ENCODE assay signal across 11 cellular contexts in genomic region chr11:65115361-65116082, GRCh38. TPM values are rescaled to one million over a fixed set of nuclear protein-coding genes. Genes with fewer than 3 reads are reported as not detected.
DNase-seq lines count a peak whose midpoint lies in the region; ATAC-seq and TF ChIP-seq lines count a peak whose summit lies in the region.
"Had no signal": no experiment of that assay in that cellular context is flagged by ENCODE, and none has a peak within 500 bp of the region (broad histone marks: within the 10 kb centered on the region; RNA-seq: fewer than 3 reads in every experiment).

No MANE protein-coding gene starts in this region.

- no peaks in the 10 kb centered on the region for H3K9me3 Mint-ChIP-seq in activated T-helper 1 cell treated with anti-CD3 and anti-CD28 coated beads, Interleukin-12 subunit alpha, Interleukin-12 subunit beta, Interleukin-2, Interleukin-4 antibody, amounts not matched to agents 30 ng/mL and 10 ng/mL and 1 ng/mL, durations not matched to agents 14 hours and 24 hours and 36 hours

- ATAC-seq in Right ventricle myocardium inferior (no peak), mucosa of descending colon (no peak), HG03095 (IDR thresholded peaks at IDR 0.05; ENCODE audit: unreplicated experiment) (no peak)
- ATAC-seq: gastroesophageal sphincter had no signal

- peak overlapping the region; percentile 40 for H3K27ac Mint-ChIP-seq in activated T-helper 1 cell treated with anti-CD3 and anti-CD28 coated beads, Interleukin-12 subunit alpha, Interleukin-12 subunit beta, Interleukin-2, Interleukin-4 antibody, amounts not matched to agents 30 ng/mL and 10 ng/mL and 1 ng/mL, durations not matched to agents 14 hours and 24 hours and 36 hours

- peak overlapping the region; percentile 96 for H3K4me3 ChIP-seq in left ventricle myocardium inferior
- no peak overlapping the region for H3K4me3 ChIP-seq in mucosa of descending colon
- H3K4me3 ChIP-seq: SJCRH30 had no signal

- H3K4me3 Mint-ChIP-seq in activated T-helper 1 cell treated with anti-CD3 and anti-CD28 coated beads, Interleukin-12 subunit alpha, Interleukin-12 subunit beta, Interleukin-2, Interleukin-4 antibody, amounts not matched to agents 30 ng/mL and 10 ng/mL and 1 ng/mL, durations not matched to agents 14 hours and 24 hours and 36 hours: peak overlapping the region; percentile 90

- H3K36me3 Mint-ChIP-seq in activated T-helper 1 cell treated with anti-CD3 and anti-CD28 coated beads, Interleukin-12 subunit alpha, Interleukin-12 subunit beta, Interleukin-2, Interleukin-4 antibody, amounts not matched to agents 30 ng/mL and 10 ng/mL and 1 ng/mL, durations not matched to agents 14 hours and 24 hours and 36 hours (ENCODE audit: low read depth): peaks cover 31% of the 10 kb centered on the region

- no peak for DNase-seq in left ventricle myocardium inferior
- no peak for DNase-seq in Right ventricle myocardium inferior (ENCODE audit: missing footprints)
- DNase-seq in activated T-helper 1 cell treated with anti-CD3 and anti-CD28 coated beads, Interleukin-12 subunit alpha, Interleukin-12 subunit beta, Interleukin-2, Interleukin-4 antibody, amounts not matched to agents 30 ng/mL and 10 ng/mL and 1 ng/mL, durations not matched to agents 14 hours and 24 hours and 36 hours (ENCODE audit: low spot score): no peak
- peak in 2 of 3 donors; percentile 33 to 60 for DNase-seq in mucosa of descending colon
- no peak for DNase-seq in NCI-H82 treated with DMSO at 0.1 percent for 48 hours (lab: John Stamatoyannopoulos, UW; ENCODE audit: unreplicated experiment)
- DNase-seq in stimulated activated CD4-positive, alpha-beta T cell treated with anti-CD3 and anti-CD28 coated beads, Interleukin-4, amount 100 ng/mL, for 1 hour: no peak
- DNase-seq in EL: no peak
- DNase-seq: NCI-H187 treated with DMSO at 0.1 percent for 48 hours, SJCRH30 had no signal

- peaks cover 51% of the 10 kb centered on the region for H3K4me1 Mint-ChIP-seq in activated T-helper 1 cell treated with anti-CD3 and anti-CD28 coated beads, Interleukin-12 subunit alpha, Interleukin-12 subunit beta, Interleukin-2, Interleukin-4 antibody, amounts not matched to agents 30 ng/mL and 10 ng/mL and 1 ng/mL, durations not matched to agents 14 hours and 24 hours and 36 hours (ENCODE audit: low read depth)

- no peak overlapping the region for H3K27ac ChIP-seq in left ventricle myocardium inferior (replicated peaks)
- H3K27ac ChIP-seq: SJCRH30 had no signal

- peaks cover 2% of the 10 kb centered on the region for H3K27me3 Mint-ChIP-seq in activated T-helper 1 cell treated with anti-CD3 and anti-CD28 coated beads, Interleukin-12 subunit alpha, Interleukin-12 subunit beta, Interleukin-2, Interleukin-4 antibody, amounts not matched to agents 30 ng/mL and 10 ng/mL and 1 ng/mL, durations not matched to agents 14 hours and 24 hours and 36 hours (ENCODE audit: insufficient read depth)

- intact Hi-C loops in left ventricle myocardium inferior (cut with micrococcal nuclease): no loop called here
- intact Hi-C loops in Right ventricle myocardium inferior (cut with DNase I): no loop called here
- intact Hi-C loops in activated T-helper 1 cell treated with anti-CD3 and anti-CD28 coated beads, Interleukin-12 subunit alpha, Interleukin-12 subunit beta, Interleukin-2, Interleukin-4 antibody, amounts not matched to agents 30 ng/mL and 10 ng/mL and 1 ng/mL, durations not matched to agents 14 hours and 24 hours and 36 hours (cut with micrococcal nuclease): loop anchor here (2.0 to 10.0 kb wide), 2 partner anchors 339 to 499 kb away; partner anchors contain the start of genes MAP3K11 and PCNX3
- intact Hi-C loops in mucosa of descending colon (cut with DNase I, micrococcal nuclease): no loop called here

- H3K27me3 ChIP-seq in left ventricle myocardium inferior (ENCODE audit: low read depth): no peaks in the 10 kb centered on the region
- H3K27me3 ChIP-seq: gastroesophageal sphincter, SJCRH30 had no signal

- H3K4me1 ChIP-seq in left ventricle myocardium inferior: peaks cover 79% of the 10 kb centered on the region
- H3K4me1 ChIP-seq in mucosa of descending colon (ENCODE audit: low read depth): peaks cover 33% of the 10 kb centered on the region

- peaks cover 40% of the 10 kb centered on the region for H3K36me3 ChIP-seq in left ventricle myocardium inferior
- H3K36me3 ChIP-seq in mucosa of descending colon (ENCODE audit: low read depth): peaks cover 4% of the 10 kb centered on the region

- TF ChIP-seq CTCF in left ventricle myocardium inferior (IDR thresholded peaks at IDR 0.05; ENCODE audit: borderline replicate concordance): no peak
- TF ChIP-seq CTCF in mucosa of descending colon (IDR thresholded peaks at IDR 0.05): no peak

- H3K9me3 ChIP-seq in left ventricle myocardium inferior (replicated peaks): no peaks in the 10 kb centered on the region
- no peaks in the 10 kb centered on the region for H3K9me3 ChIP-seq in mucosa of descending colon
- H3K9me3 ChIP-seq: gastroesophageal sphincter, SJCRH30 had no signal

RNA-seq across cellular contexts. Expression of gene ZNHIT2, which starts 2.0 kb away (rescaled TPM):
- total RNA-seq in left ventricle myocardium inferior (6.1 TPM), Right ventricle myocardium inferior (5.8 TPM), mucosa of descending colon (1 to 10 TPM; 5.1 to 8.3 (median 6.0) TPM)
- 20.8 and 22.1 TPM in 2 replicates for total RNA-seq in activated T-helper 1 cell treated with anti-CD3 and anti-CD28 coated beads, Interleukin-12 subunit alpha, Interleukin-12 subunit beta, Interleukin-2, Interleukin-4 antibody, amounts not matched to agents 30 ng/mL and 10 ng/mL and 1 ng/mL, durations not matched to agents 14 hours and 24 hours and 36 hours

RNA-seq across cellular contexts. Expression of gene TM7SF2, which starts 3.9 kb away (rescaled TPM):
- total RNA-seq in left ventricle myocardium inferior (56.7 TPM), Right ventricle myocardium inferior (53.1 TPM), mucosa of descending colon (10 to 100 TPM; 13.1 to 25.7 (median 23.6) TPM)
- 32.2 and 32.8 TPM in 2 replicates for total RNA-seq in activated T-helper 1 cell treated with anti-CD3 and anti-CD28 coated beads, Interleukin-12 subunit alpha, Interleukin-12 subunit beta, Interleukin-2, Interleukin-4 antibody, amounts not matched to agents 30 ng/mL and 10 ng/mL and 1 ng/mL, durations not matched to agents 14 hours and 24 hours and 36 hours

RNA-seq across cellular contexts. Expression of gene FAU, which starts 6.4 kb away (rescaled TPM):
- total RNA-seq in left ventricle myocardium inferior (629 TPM), Right ventricle myocardium inferior (714 TPM), mucosa of descending colon (100 to 1,000 TPM; 680 to 873 (median 705) TPM)
- 1,004 and 1,020 TPM in 2 replicates for total RNA-seq in activated T-helper 1 cell treated with anti-CD3 and anti-CD28 coated beads, Interleukin-12 subunit alpha, Interleukin-12 subunit beta, Interleukin-2, Interleukin-4 antibody, amounts not matched to agents 30 ng/mL and 10 ng/mL and 1 ng/mL, durations not matched to agents 14 hours and 24 hours and 36 hours

RNA-seq across cellular contexts. Expression of gene MRPL49, which starts 6.6 kb away (rescaled TPM):
- total RNA-seq in left ventricle myocardium inferior (32.1 TPM), Right ventricle myocardium inferior (35.8 TPM), mucosa of descending colon (10 to 100 TPM; 42.6 to 48.5 (median 45.4) TPM)
- 76.0 and 76.4 TPM in 2 replicates for total RNA-seq in activated T-helper 1 cell treated with anti-CD3 and anti-CD28 coated beads, Interleukin-12 subunit alpha, Interleukin-12 subunit beta, Interleukin-2, Interleukin-4 antibody, amounts not matched to agents 30 ng/mL and 10 ng/mL and 1 ng/mL, durations not matched to agents 14 hours and 24 hours and 36 hours

RNA-seq across cellular contexts. Expression of gene SYVN1, which starts 18.8 kb away (rescaled TPM):
- total RNA-seq in left ventricle myocardium inferior: 25.6 TPM
- total RNA-seq in Right ventricle myocardium inferior: 27.1 TPM
- 42.3 and 45.8 TPM in 2 replicates for total RNA-seq in activated T-helper 1 cell treated with anti-CD3 and anti-CD28 coated beads, Interleukin-12 subunit alpha, Interleukin-12 subunit beta, Interleukin-2, Interleukin-4 antibody, amounts not matched to agents 30 ng/mL and 10 ng/mL and 1 ng/mL, durations not matched to agents 14 hours and 24 hours and 36 hours
- 10 to 100 TPM; 59.7 to 62.2 (median 60.3) TPM for total RNA-seq in mucosa of descending colon

Comparison
In these comparisons a context has a peak if more than half of its experiments do, and no peak if none do; other contexts are left out.
1. DNase-seq: peak in mucosa of descending colon (2 of 3); none in left ventricle myocardium inferior (single experiment), Right ventricle myocardium inferior (single experiment), activated T-helper 1 cell treated with anti-CD3 and anti-CD28 coated beads, Interleukin-12 subunit alpha, Interleukin-12 subunit beta, Interleukin-2, Interleukin-4 antibody, amounts not matched to agents 30 ng/mL and 10 ng/mL and 1 ng/mL, durations not matched to agents 14 hours and 24 hours and 36 hours (single experiment), NCI-H82 treated with DMSO at 0.1 percent for 48 hours (single experiment), stimulated activated CD4-positive, alpha-beta T cell treated with anti-CD3 and anti-CD28 coated beads, Interleukin-4, amount 100 ng/mL, for 1 hour (single experiment) and EL (single experiment).